ENCODE assay signal across 8 cellular contexts in genomic region chr16:50151744-50152143, GRCh38. TPM values are rescaled to one million over a fixed set of nuclear protein-coding genes. Genes with fewer than 3 reads are reported as not detected.
A peak's percentile ranks its signal among the peaks of the same experiment; 100 is the strongest.
DNase-seq lines count a peak whose midpoint lies in the region; ATAC-seq and TF ChIP-seq lines count a peak whose summit lies in the region.

No MANE protein-coding gene starts in this region.

- no peaks in the 10 kb centered on the region for H3K9me3 Mint-ChIP-seq in activated naive CD8-positive, alpha-beta T cell (ENCODE audit: low read depth)
- H3K9me3 Mint-ChIP-seq in naive thymus-derived CD4-positive, alpha-beta T cell = no peaks in the 10 kb centered on the region

- H3K36me3 ChIP-seq in naive thymus-derived CD4-positive, alpha-beta T cell (ENCODE audit: control insufficient read depth in 2 of 3, insufficient read depth in 3 of 3, low read length in 3 of 3) = peaks cover 0 to 3% (median 0%) of the 10 kb centered on the region in 3 experiments
- H3K36me3 ChIP-seq in uterus = no peaks in the 10 kb centered on the region

- peaks cover 15 to 24% of the 10 kb centered on the region in 2 donors for H3K4me1 ChIP-seq in naive thymus-derived CD4-positive, alpha-beta T cell (ENCODE audit: control insufficient read depth in 2 of 2, insufficient read depth in 2 of 2, low read length in 2 of 2)
- H3K4me1 ChIP-seq in uterus = no peaks in the 10 kb centered on the region

- TF ChIP-seq POLR2A in uterus (IDR thresholded peaks at IDR 0.05) = no peak

- TF ChIP-seq CTCF in uterus (IDR thresholded peaks at IDR 0.05) (no peak), omental fat pad (IDR thresholded peaks at IDR 0.05) (no peak)

- no peaks in the 10 kb centered on the region for H3K27me3 Mint-ChIP-seq in activated naive CD8-positive, alpha-beta T cell
- no peaks in the 10 kb centered on the region for H3K27me3 Mint-ChIP-seq in naive thymus-derived CD4-positive, alpha-beta T cell

- peak overlapping the region; percentile 87 for H3K4me3 ChIP-seq in naive thymus-derived CD4-positive, alpha-beta T cell (ENCODE audit: low read length)
- H3K4me3 ChIP-seq in uterus = no peak overlapping the region

- H3K36me3 Mint-ChIP-seq in activated naive CD8-positive, alpha-beta T cell = no peaks in the 10 kb centered on the region
- H3K36me3 Mint-ChIP-seq in naive thymus-derived CD4-positive, alpha-beta T cell = peaks cover 0 to 13% (median 0%) of the 10 kb centered on the region in 5 donors

- no peaks in the 10 kb centered on the region for H3K27me3 ChIP-seq in naive thymus-derived CD4-positive, alpha-beta T cell (ENCODE audit: control insufficient read depth in 2 of 2, insufficient read depth in 2 of 2, low read length in 2 of 2)
- H3K27me3 ChIP-seq in uterus = no peaks in the 10 kb centered on the region

- no peaks in the 10 kb centered on the region for H3K9me3 ChIP-seq in naive thymus-derived CD4-positive, alpha-beta T cell (ENCODE audit: control insufficient read depth in 2 of 3, low read length in 3 of 3)
- no peaks in the 10 kb centered on the region for H3K9me3 ChIP-seq in uterus

- CTCF ChIA-PET in naive thymus-derived CD4-positive, alpha-beta T cell (lab: Charles Lee) = interaction anchor here (1.0 to 1.6 kb wide), 2 partner anchors 31 to 59 kb away, joined by 3 to 7 read pairs; no protein-coding TSS in a partner anchor

- peak overlapping the region; percentile 95 for H3K4me3 Mint-ChIP-seq in activated naive CD8-positive, alpha-beta T cell
- H3K4me3 Mint-ChIP-seq in naive thymus-derived CD4-positive, alpha-beta T cell = peak overlapping the region; percentile 87 to 99 (median 92)

- peak overlapping the region; percentile 99 for H3K27ac Mint-ChIP-seq in activated naive CD8-positive, alpha-beta T cell
- H3K27ac Mint-ChIP-seq in naive thymus-derived CD4-positive, alpha-beta T cell = peak overlapping the region; percentile 93 to 99 (median 97)

- intact Hi-C loops in naive thymus-derived CD4-positive, alpha-beta T cell (cut with micrococcal nuclease) = loop anchor here (1.0 to 10.0 kb wide), 16 partner anchors 30 to 1547 kb away; partner anchors contain the start of genes ADCY7 (in 1 of the 2), BRD7 (in 1 of the 2), CNEP1R1 (in 1 of the 2) and CYLD (in 1 of the 2)
- intact Hi-C loops in uterus (cut with DNase I; ENCODE audit: low total_unique reads) = loop anchor here (5.0 kb wide), 1 partner anchor 56 kb away; no protein-coding TSS in a partner anchor

- H3K27ac ChIP-seq in naive thymus-derived CD4-positive, alpha-beta T cell (ENCODE audit: low read depth, low read length) = peak overlapping the region; percentile 99
- peak overlapping the region; percentile 96 to 99 for H3K27ac ChIP-seq in uterus

- POLR2A ChIA-PET in naive thymus-derived CD4-positive, alpha-beta T cell (lab: Charles Lee) = interaction anchor here (0.6 to 2.3 kb wide), 14 partner anchors 8 to 1567 kb away, joined by 3 to 10 read pairs (median 4); partner anchors contain the start of genes CNEP1R1 and HEATR3

- ATAC-seq in naive thymus-derived CD4-positive, alpha-beta T cell = no peak
- ATAC-seq in omental fat pad (ENCODE audit: low FRiP score) = no peak

- DNase-seq in activated effector memory CD4-positive, alpha-beta T cell treated with anti-CD3 and anti-CD28 coated beads, Interleukin-2, amount 50 U/mL, for 16 hours = peak; percentile 63
- no peak for DNase-seq in activated effector memory CD4-positive, alpha-beta T cell treated with Interleukin-2 at 50 U/mL for 16 hours
- DNase-seq in naive thymus-derived CD4-positive, alpha-beta T cell = peak in 1 of 9 donors; percentile 23
- DNase-seq in uterus = no peak
- no peak for DNase-seq in SHP77 treated with DMSO at 0.1 percent for 48 hours (lab: John Stamatoyannopoulos, UW)
- no peak for DNase-seq in NCI-H226
- no peak for DNase-seq in omental fat pad (ENCODE audit: low spot score)

- peaks cover 28% of the 10 kb centered on the region for H3K4me1 Mint-ChIP-seq in activated naive CD8-positive, alpha-beta T cell (ENCODE audit: low read depth)
- peaks cover 23 to 36% (median 33%) of the 10 kb centered on the region in 7 donors for H3K4me1 Mint-ChIP-seq in naive thymus-derived CD4-positive, alpha-beta T cell

RNA-seq across cellular contexts. Expression of gene TENT4B, which starts 1.4 kb away (rescaled TPM):
- total RNA-seq in naive thymus-derived CD4-positive, alpha-beta T cell = 10 to 100 TPM; 18.8 to 25.9 (median 23.8) TPM
- polyA plus RNA-seq in naive thymus-derived CD4-positive, alpha-beta T cell = 1 to 10 TPM; 5.0 to 5.4 TPM
- total RNA-seq in uterus (10 to 100 TPM in 2 of 4 donors, 1 to 10 TPM in 2; 5.9 to 24.7 (median 12.7) TPM), omental fat pad (10 to 100 TPM; 10.7 to 15.6 (median 13.2) TPM)
